Comparison of ENCODE assay signal across 1 cellular context in genomic region chr19:8525401-8525684, GRCh38.
A peak's percentile ranks its signal among the peaks of the same experiment; 100 is the strongest.
TF ChIP-seq lines count a peak whose summit lies in the region.

No MANE protein-coding gene starts in this region.

TF ChIP-seq in SK-N-SH, 30 proteins besides CTCF, POLR2A, EP300 and RAD21 (continued from another document):
- peak; percentile 94 for TF ChIP-seq PBX3 (IDR thresholded peaks at IDR 0.05)
